Comparison of ENCODE assay signal across 9 cellular contexts in genomic region chr21:36966846-36967657, GRCh38. TPM values are rescaled to one million over a fixed set of nuclear protein-coding genes. Genes with fewer than 3 reads are reported as not detected.
DNase-seq lines count a peak whose midpoint lies in the region; ATAC-seq, FAIRE-seq and TF ChIP-seq lines count a peak whose summit lies in the region.
"Had no signal": no experiment of that assay in that cellular context is flagged by ENCODE, and none has a peak within 500 bp of the region (broad histone marks: within the 10 kb centered on the region; RNA-seq: fewer than 3 reads in every experiment).

No MANE protein-coding gene starts in this region.

- peaks cover 3% of the 10 kb centered on the region for H3K27me3 Mint-ChIP-seq in activated T-helper 1 cell treated with anti-CD3 and anti-CD28 coated beads, Interleukin-12 subunit alpha, Interleukin-12 subunit beta, Interleukin-2, Interleukin-4 antibody, amounts not matched to agents 30 ng/mL and 10 ng/mL and 1 ng/mL, durations not matched to agents 14 hours and 24 hours and 36 hours (ENCODE audit: insufficient read depth)

- H3K36me3 ChIP-seq in BE2C: no peaks in the 10 kb centered on the region
- no peaks in the 10 kb centered on the region for H3K36me3 ChIP-seq in iPS-15b (ENCODE audit: control insufficient read depth, insufficient read depth, low read length)

- H3K4me3 Mint-ChIP-seq in activated T-helper 1 cell treated with anti-CD3 and anti-CD28 coated beads, Interleukin-12 subunit alpha, Interleukin-12 subunit beta, Interleukin-2, Interleukin-4 antibody, amounts not matched to agents 30 ng/mL and 10 ng/mL and 1 ng/mL, durations not matched to agents 14 hours and 24 hours and 36 hours: peak overlapping the region; percentile 78
- peak overlapping the region; percentile 70 for H3K4me3 Mint-ChIP-seq in stimulated activated effector memory CD8-positive, alpha-beta T cell treated with anti-CD3 and anti-CD28 coated beads, Interleukin-12 subunit alpha, Interleukin-12 subunit beta, amount 100 ng/mL, for 72 hours

- H3K9me3 Mint-ChIP-seq in activated T-helper 1 cell treated with anti-CD3 and anti-CD28 coated beads, Interleukin-12 subunit alpha, Interleukin-12 subunit beta, Interleukin-2, Interleukin-4 antibody, amounts not matched to agents 30 ng/mL and 10 ng/mL and 1 ng/mL, durations not matched to agents 14 hours and 24 hours and 36 hours: no peaks in the 10 kb centered on the region
- H3K9me3 Mint-ChIP-seq in stimulated activated effector memory CD8-positive, alpha-beta T cell treated with anti-CD3 and anti-CD28 coated beads, Interleukin-12 subunit alpha, Interleukin-12 subunit beta, amount 100 ng/mL, for 72 hours: no peaks in the 10 kb centered on the region

- H3K27ac Mint-ChIP-seq in activated T-helper 1 cell treated with anti-CD3 and anti-CD28 coated beads, Interleukin-12 subunit alpha, Interleukin-12 subunit beta, Interleukin-2, Interleukin-4 antibody, amounts not matched to agents 30 ng/mL and 10 ng/mL and 1 ng/mL, durations not matched to agents 14 hours and 24 hours and 36 hours: peak overlapping the region; percentile 55
- peak overlapping the region; percentile 56 for H3K27ac Mint-ChIP-seq in stimulated activated effector memory CD8-positive, alpha-beta T cell treated with anti-CD3 and anti-CD28 coated beads, Interleukin-12 subunit alpha, Interleukin-12 subunit beta, amount 100 ng/mL, for 72 hours

- peak; percentile 24 for ATAC-seq in GM19324 (IDR thresholded peaks at IDR 0.05; ENCODE audit: low FRiP score, unreplicated experiment)
- ATAC-seq in stimulated activated effector memory CD8-positive, alpha-beta T cell treated with anti-CD3 and anti-CD28 coated beads, Interleukin-12 subunit alpha, Interleukin-12 subunit beta, amount 100 ng/mL, for 72 hours: no peak

- TF ChIP-seq CTCF in BE2C (IDR thresholded peaks at IDR 0.05; ENCODE audit: low read depth, low read length): no peak
- TF ChIP-seq CTCF in HL-60 (IDR thresholded peaks at IDR 0.05; ENCODE audit: insufficient read depth, low read length): no peak

- peaks cover 22% of the 10 kb centered on the region for H3K4me1 Mint-ChIP-seq in activated T-helper 1 cell treated with anti-CD3 and anti-CD28 coated beads, Interleukin-12 subunit alpha, Interleukin-12 subunit beta, Interleukin-2, Interleukin-4 antibody, amounts not matched to agents 30 ng/mL and 10 ng/mL and 1 ng/mL, durations not matched to agents 14 hours and 24 hours and 36 hours (ENCODE audit: low read depth)
- peaks cover 12% of the 10 kb centered on the region for H3K4me1 Mint-ChIP-seq in stimulated activated effector memory CD8-positive, alpha-beta T cell treated with anti-CD3 and anti-CD28 coated beads, Interleukin-12 subunit alpha, Interleukin-12 subunit beta, amount 100 ng/mL, for 72 hours

- H3K9ac ChIP-seq in iPS-15b (ENCODE audit: low read depth, low read length): peak overlapping the region; percentile 60

- peaks cover 13% of the 10 kb centered on the region for H3K36me3 Mint-ChIP-seq in activated T-helper 1 cell treated with anti-CD3 and anti-CD28 coated beads, Interleukin-12 subunit alpha, Interleukin-12 subunit beta, Interleukin-2, Interleukin-4 antibody, amounts not matched to agents 30 ng/mL and 10 ng/mL and 1 ng/mL, durations not matched to agents 14 hours and 24 hours and 36 hours (ENCODE audit: low read depth)
- peaks cover 2% of the 10 kb centered on the region for H3K36me3 Mint-ChIP-seq in stimulated activated effector memory CD8-positive, alpha-beta T cell treated with anti-CD3 and anti-CD28 coated beads, Interleukin-12 subunit alpha, Interleukin-12 subunit beta, amount 100 ng/mL, for 72 hours

- intact Hi-C loops in activated T-helper 1 cell treated with anti-CD3 and anti-CD28 coated beads, Interleukin-12 subunit alpha, Interleukin-12 subunit beta, Interleukin-2, Interleukin-4 antibody, amounts not matched to agents 30 ng/mL and 10 ng/mL and 1 ng/mL, durations not matched to agents 14 hours and 24 hours and 36 hours (cut with micrococcal nuclease): loop anchor here (1.0 to 2.0 kb wide), 5 partner anchors 9 to 300 kb away; partner anchors contain the start of genes PIGP, TTC3 and VPS26C

- H3K9me3 ChIP-seq in BE2C (peaks cover 3% of the 10 kb centered on the region; the same call in 1 of the 2 replicates), iPS-15b (ENCODE audit: control insufficient read depth, insufficient read depth, low read length) (no peaks in the 10 kb centered on the region)

- H3K4me3 ChIP-seq in BE2C (ENCODE audit: low read depth, low read length): peak overlapping the region; percentile 53
- H3K4me3 ChIP-seq in HL-60 (replicated peaks; ENCODE audit: insufficient read depth, low read length): peak overlapping the region; percentile 68
- H3K4me3 ChIP-seq in iPS-15b (ENCODE audit: low read depth, low read length): peak overlapping the region; percentile 50

- H3K27ac ChIP-seq in HL-60 (replicated peaks): no peak overlapping the region

- peaks cover 5% of the 10 kb centered on the region for H3K4me1 ChIP-seq in BE2C
- peaks cover 2% of the 10 kb centered on the region for H3K4me1 ChIP-seq in iPS-15b (ENCODE audit: control insufficient read depth, insufficient read depth, low read length)

- no peaks in the 10 kb centered on the region for H3K27me3 ChIP-seq in BE2C
- no peaks in the 10 kb centered on the region for H3K27me3 ChIP-seq in HL-60 (ENCODE audit: insufficient read depth, poor library complexity, severe bottlenecking)
- H3K27me3 ChIP-seq in iPS-15b (ENCODE audit: control insufficient read depth, insufficient read depth, low read length): no peaks in the 10 kb centered on the region

- no peak for FAIRE-seq in HTR-8/SVneo (lab: Jason Lieb, UNC)

- DNase-seq in BE2C (no peak), HL-60 (ENCODE audit: low read depth in 1 of 2, low spot score in 1 of 2) (no peak), HTR-8/SVneo (ENCODE audit: insufficient read length, low spot score) (no peak)
- DNase-seq in activated T-helper 1 cell treated with anti-CD3 and anti-CD28 coated beads, Interleukin-12 subunit alpha, Interleukin-12 subunit beta, Interleukin-2, Interleukin-4 antibody, amounts not matched to agents 30 ng/mL and 10 ng/mL and 1 ng/mL, durations not matched to agents 14 hours and 24 hours and 36 hours (ENCODE audit: low spot score): no peak
- DNase-seq in stimulated activated effector memory CD8-positive, alpha-beta T cell treated with anti-CD3 and anti-CD28 coated beads, Interleukin-12 subunit alpha, Interleukin-12 subunit beta, amount 100 ng/mL, for 72 hours (ENCODE audit: low spot score in 2 of 2): no peak
- DNase-seq in stimulated activated CD4-positive, alpha-beta T cell treated with anti-CD3 and anti-CD28 coated beads, Interleukin-12 subunit alpha, Interleukin-12 subunit beta, amount 100 ng/mL, for 4 hours: no peak

RNA-seq across cellular contexts. Expression of gene HLCS, which starts 0.6 kb away (rescaled TPM):
- 8.8 TPM for polyA plus RNA-seq in BE2C (2012; ENCODE audit: insufficient read depth, insufficient read length, low read depth)
- total RNA-seq in activated T-helper 1 cell treated with anti-CD3 and anti-CD28 coated beads, Interleukin-12 subunit alpha, Interleukin-12 subunit beta, Interleukin-2, Interleukin-4 antibody, amounts not matched to agents 30 ng/mL and 10 ng/mL and 1 ng/mL, durations not matched to agents 14 hours and 24 hours and 36 hours: 12.6 and 15.8 TPM in 2 replicates

RNA-seq across cellular contexts. Expression of gene RIPPLY3, which starts 39.5 kb away (rescaled TPM):
- polyA plus RNA-seq in BE2C (2012; ENCODE audit: insufficient read depth, insufficient read length, low read depth): not detected
- total RNA-seq in activated T-helper 1 cell treated with anti-CD3 and anti-CD28 coated beads, Interleukin-12 subunit alpha, Interleukin-12 subunit beta, Interleukin-2, Interleukin-4 antibody, amounts not matched to agents 30 ng/mL and 10 ng/mL and 1 ng/mL, durations not matched to agents 14 hours and 24 hours and 36 hours: 0.10 TPM in 2 replicates
- total RNA-seq: RPMI7951 had no signal
